Comparison of ENCODE assay signal across 8 cellular contexts in genomic region chr9:131402738-131403492, GRCh38.
DNase-seq lines count a peak whose midpoint lies in the region; ATAC-seq and TF ChIP-seq lines count a peak whose summit lies in the region.

No MANE protein-coding gene starts in this region.

- no peak overlapping the region for H3K4me3 ChIP-seq in DOHH2 (ENCODE audit: low read length)
- no peak overlapping the region for H3K4me3 ChIP-seq in choroid plexus epithelial cell (ENCODE audit: low read depth, low read length)

- H3K36me3 ChIP-seq in DOHH2 (ENCODE audit: control insufficient read depth, low read length): peaks cover 82% of the 10 kb centered on the region

- peaks cover 67% of the 10 kb centered on the region for H4K20me1 ChIP-seq in DOHH2 (ENCODE audit: control insufficient read depth, insufficient read depth, low read depth, low read length)

- H3K27me3 ChIP-seq in DOHH2 (ENCODE audit: control insufficient read depth, low read length): no peaks in the 10 kb centered on the region

- H3K9me3 ChIP-seq in DOHH2 (ENCODE audit: control insufficient read depth, insufficient read depth, low read length): no peaks in the 10 kb centered on the region

- CTCF ChIA-PET in HEK293T (lab: Yijun Ruan, JAX): interaction anchor here (0.7 kb wide), 1 partner anchor 36 kb away, joined by 6 read pairs; no protein-coding TSS in a partner anchor

- H3K27ac ChIP-seq in DOHH2 (ENCODE audit: low read depth, low read length): no peak overlapping the region

- peak overlapping the region; percentile 19 for H3K27ac Mint-ChIP-seq in stimulated activated memory B cell treated with anti-CD40 and anti-IgM and Interleukin-4, amounts not matched to agents 10 μg/mL and 1 μg/mL and 100 μg/mL, for 72 hours

- no peaks in the 10 kb centered on the region for H3K9me2 ChIP-seq in DOHH2 (replicated peaks; ENCODE audit: control insufficient read depth, low read length)

- H3K9me3 Mint-ChIP-seq in stimulated activated memory B cell treated with anti-CD40 and anti-IgM and Interleukin-4, amounts not matched to agents 10 μg/mL and 1 μg/mL and 100 μg/mL, for 72 hours: no peaks in the 10 kb centered on the region

- TF ChIP-seq CTCF in DOHH2 (IDR thresholded peaks at IDR 0.05; ENCODE audit: low read depth, low read length, poor library complexity, severe bottlenecking): no peak
- no peak for TF ChIP-seq CTCF in choroid plexus epithelial cell (conservative IDR thresholded peaks at IDR 0.05; ENCODE audit: low read depth, low read length)

- H3K79me2 ChIP-seq in DOHH2 (ENCODE audit: control insufficient read depth, low read length): peaks cover 100% of the 10 kb centered on the region

- no peaks in the 10 kb centered on the region for H3K27me3 Mint-ChIP-seq in stimulated activated memory B cell treated with anti-CD40 and anti-IgM and Interleukin-4, amounts not matched to agents 10 μg/mL and 1 μg/mL and 100 μg/mL, for 72 hours

- DNase-seq in NCI-H526 (lab: John Stamatoyannopoulos, UW): peak; percentile 1 to 30
- peak; percentile 88 for DNase-seq in choroid plexus epithelial cell (ENCODE audit: low read depth)
- peak; percentile 46 for DNase-seq in left kidney (ENCODE audit: low read depth, low spot score)
- DNase-seq in HEK293T (ENCODE audit: extremely low spot score): no peak

- H3K4me1 Mint-ChIP-seq in stimulated activated memory B cell treated with anti-CD40 and anti-IgM and Interleukin-4, amounts not matched to agents 10 μg/mL and 1 μg/mL and 100 μg/mL, for 72 hours: peaks cover 79% of the 10 kb centered on the region

- peak overlapping the region; percentile 32; the same call in 1 of the 2 replicates for H3K4me2 ChIP-seq in DOHH2 (ENCODE audit: low read length)

- ATAC-seq in stimulated activated memory B cell treated with anti-CD40 and anti-IgM and Interleukin-4, amounts not matched to agents 10 μg/mL and 1 μg/mL and 100 μg/mL, for 72 hours: no peak
- ATAC-seq in GM19397 (IDR thresholded peaks at IDR 0.05; ENCODE audit: unreplicated experiment): no peak
- ATAC-seq in GM19035 (IDR thresholded peaks at IDR 0.05; ENCODE audit: unreplicated experiment): no peak

- H3K4me3 Mint-ChIP-seq in stimulated activated memory B cell treated with anti-CD40 and anti-IgM and Interleukin-4, amounts not matched to agents 10 μg/mL and 1 μg/mL and 100 μg/mL, for 72 hours: peak overlapping the region; percentile 26

- H3K36me3 Mint-ChIP-seq in stimulated activated memory B cell treated with anti-CD40 and anti-IgM and Interleukin-4, amounts not matched to agents 10 μg/mL and 1 μg/mL and 100 μg/mL, for 72 hours: peaks cover 24% of the 10 kb centered on the region

- POLR2A ChIA-PET in HEK293T (lab: Yijun Ruan, JAX): no interaction called here

- H3F3A ChIP-seq in DOHH2 (ENCODE audit: control insufficient read depth, insufficient read depth): peaks cover 6% of the 10 kb centered on the region

- H3K4me1 ChIP-seq in DOHH2 (ENCODE audit: control insufficient read depth, low read length): peaks cover 93% of the 10 kb centered on the region

TF ChIP-seq in HEK293T, 16 proteins besides CTCF, POLR2A, EP300 and RAD21:
- TF ChIP-seq L3MBTL2 (conservative IDR thresholded peaks at IDR 0.05): no peak
- no peak for TF ChIP-seq ZNF384 (IDR thresholded peaks at IDR 0.05)
- TF ChIP-seq FOXK2 (IDR thresholded peaks at IDR 0.05): no peak
- no peak for TF ChIP-seq ELF4 (IDR thresholded peaks at IDR 0.05)
- TF ChIP-seq FOXM1 (IDR thresholded peaks at IDR 0.05; ENCODE audit: borderline replicate concordance): no peak
- TF ChIP-seq, protein P1, sequence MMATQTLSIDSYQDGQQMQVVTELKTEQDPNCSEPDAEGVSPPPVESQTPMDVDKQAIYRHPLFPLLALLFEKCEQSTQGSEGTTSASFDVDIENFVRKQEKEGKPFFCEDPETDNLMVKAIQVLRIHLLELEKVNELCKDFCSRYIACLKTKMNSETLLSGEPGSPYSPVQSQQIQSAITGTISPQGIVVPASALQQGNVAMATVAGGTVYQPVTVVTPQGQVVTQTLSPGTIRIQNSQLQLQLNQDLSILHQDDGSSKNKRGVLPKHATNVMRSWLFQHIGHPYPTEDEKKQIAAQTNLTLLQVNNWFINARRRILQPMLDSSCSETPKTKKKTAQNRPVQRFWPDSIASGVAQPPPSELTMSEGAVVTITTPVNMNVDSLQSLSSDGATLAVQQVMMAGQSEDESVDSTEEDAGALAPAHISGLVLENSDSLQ (IDR thresholded peaks at IDR 0.05): no peak
- TF ChIP-seq FOXA1 (IDR thresholded peaks at IDR 0.05): no peak
- TF ChIP-seq LEF1 (IDR thresholded peaks at IDR 0.05; ENCODE audit: borderline replicate concordance): no peak
- no peak for TF ChIP-seq ARNT (IDR thresholded peaks at IDR 0.05)
- no peak for TF ChIP-seq CTBP1 (IDR thresholded peaks at IDR 0.05; ENCODE audit: borderline replicate concordance)
- TF ChIP-seq TARDBP (IDR thresholded peaks at IDR 0.05): no peak
- no peak for TF ChIP-seq SP1 (IDR thresholded peaks at IDR 0.05)
- no peak for TF ChIP-seq SUZ12 (IDR thresholded peaks at IDR 0.05)
- no peak for TF ChIP-seq BHLHE40 (IDR thresholded peaks at IDR 0.05; ENCODE audit: borderline replicate concordance)
